Comparison of ENCODE assay signal across 11 cellular contexts in the genomic region with DNA sequence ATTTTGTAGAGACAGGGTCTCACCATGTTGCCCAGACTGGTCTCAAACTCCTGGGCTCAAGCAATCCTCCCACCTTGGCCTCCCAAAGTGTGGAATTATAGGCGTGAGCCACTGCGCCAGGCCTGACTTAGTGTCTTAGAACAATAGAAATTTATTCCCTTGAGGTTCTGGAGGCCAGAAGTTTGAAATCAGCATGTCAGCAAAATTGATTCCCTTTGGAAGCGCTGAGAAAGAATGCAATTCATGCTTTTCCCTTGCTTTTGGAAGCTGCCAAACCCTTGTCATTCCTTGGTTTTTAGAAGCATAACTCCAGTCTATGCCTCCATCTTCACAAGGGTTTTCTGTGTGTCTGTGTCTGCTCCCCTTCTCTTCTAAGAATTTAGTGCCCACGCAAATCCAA. TPM values are rescaled to one million over a fixed set of nuclear protein-coding genes. Genes with fewer than 3 reads are reported as not detected.
"Had no signal": no experiment of that assay in that cellular context is flagged by ENCODE, and none has a peak within 500 bp of the region (broad histone marks: within the 10 kb centered on the region; RNA-seq: fewer than 3 reads in every experiment).

No MANE protein-coding gene starts in this region.

- H3K27ac ChIP-seq: KMS-11 had no signal

- H3K9ac ChIP-seq: KMS-11 had no signal

- H3K4me2 ChIP-seq: GM23338, KMS-11 had no signal

- H3K36me3 ChIP-seq: HAP-1 had no signal

- DNase-seq: H7, HFFc6, Karpas-422, KBM-7 had no signal

- H3K4me3 ChIP-seq: GM23338, HAP-1 had no signal

- ATAC-seq: GM23338, HCT116 had no signal

- H3K9me3 ChIP-seq: HAP-1 had no signal

- H3K4me1 ChIP-seq: HAP-1 had no signal

- H2AFZ ChIP-seq: GM23338 had no signal

- FAIRE-seq: HTR-8/SVneo had no signal

RNA-seq across cellular contexts. Expression of gene ST8SIA3, which starts 20.7 kb away (rescaled TPM):
- total RNA-seq: H4, HFFc6, HT-29 had no signal
